ENCODE assay signal across 10 cellular contexts in genomic region chr5:64165160-64165499, GRCh38. TPM values are rescaled to one million over a fixed set of nuclear protein-coding genes. Genes with fewer than 3 reads are reported as not detected.
DNase-seq lines count a peak whose midpoint lies in the region; ATAC-seq and TF ChIP-seq lines count a peak whose summit lies in the region.
"Had no signal": no experiment of that assay in that cellular context is flagged by ENCODE, and none has a peak within 500 bp of the region (broad histone marks: within the 10 kb centered on the region; RNA-seq: fewer than 3 reads in every experiment).

No MANE protein-coding gene starts in this region.

- H3K27me3 Mint-ChIP-seq in activated B cell treated with CpG ODN at 0.5 μM for 24 hours (peaks cover 30% of the 10 kb centered on the region), progenitor cell of endocrine pancreas (peaks cover 7% of the 10 kb centered on the region)

- H3K9me3 Mint-ChIP-seq in activated B cell treated with CpG ODN at 0.5 μM for 24 hours = peaks cover 8% of the 10 kb centered on the region
- no peaks in the 10 kb centered on the region for H3K9me3 Mint-ChIP-seq in progenitor cell of endocrine pancreas (ENCODE audit: low read depth)
- H3K9me3 Mint-ChIP-seq in stimulated activated effector memory CD8-positive, alpha-beta T cell treated with anti-CD3 and anti-CD28 coated beads, Interleukin-12 subunit alpha, Interleukin-12 subunit beta, amount 100 ng/mL, for 72 hours = no peaks in the 10 kb centered on the region

- POLR2A ChIA-PET in activated B cell treated with CpG ODN at 0.5 μM for 24 hours (lab: Charles Lee) = no interaction called here

- H3K27ac ChIP-seq in hepatocyte = no peak overlapping the region

- H3K27ac Mint-ChIP-seq in activated B cell treated with CpG ODN at 0.5 μM for 24 hours (no peak overlapping the region), progenitor cell of endocrine pancreas (peak overlapping the region; percentile 96)
- H3K27ac Mint-ChIP-seq in stimulated activated effector memory CD8-positive, alpha-beta T cell treated with anti-CD3 and anti-CD28 coated beads, Interleukin-12 subunit alpha, Interleukin-12 subunit beta, amount 100 ng/mL, for 72 hours = no peak overlapping the region

- H3K4me1 ChIP-seq in hepatocyte (ENCODE audit: insufficient read depth) = no peaks in the 10 kb centered on the region

- peak overlapping the region; percentile 93 for H3K4me2 ChIP-seq in hepatocyte

- H3K9me3 ChIP-seq in hepatocyte (ENCODE audit: low read depth) = no peaks in the 10 kb centered on the region

- H3K4me3 ChIP-seq in GM08714 (ENCODE audit: low read length) = peak overlapping the region; percentile 59; the same call in 1 of the 2 replicates
- H3K4me3 ChIP-seq in hepatocyte = peak overlapping the region; percentile 83

- H3K36me3 Mint-ChIP-seq in activated B cell treated with CpG ODN at 0.5 μM for 24 hours (ENCODE audit: low read depth) = no peaks in the 10 kb centered on the region
- H3K36me3 Mint-ChIP-seq in progenitor cell of endocrine pancreas (ENCODE audit: insufficient read depth) = no peaks in the 10 kb centered on the region
- no peaks in the 10 kb centered on the region for H3K36me3 Mint-ChIP-seq in stimulated activated effector memory CD8-positive, alpha-beta T cell treated with anti-CD3 and anti-CD28 coated beads, Interleukin-12 subunit alpha, Interleukin-12 subunit beta, amount 100 ng/mL, for 72 hours

- H3K79me2 ChIP-seq in hepatocyte = no peaks in the 10 kb centered on the region

- 48% methylated on average over 11 of the region's 11 CpGs for WGBS in hepatocyte (ENCODE audit: low lambda C conversion rate, missing lambda C conversion rate)

- H4K20me1 ChIP-seq in hepatocyte (ENCODE audit: insufficient read depth, poor library complexity, severe bottlenecking) = no peaks in the 10 kb centered on the region

- CTCF ChIA-PET in activated B cell treated with CpG ODN at 0.5 μM for 24 hours (lab: Charles Lee) = no interaction called here

- peaks cover 34% of the 10 kb centered on the region for H3K27me3 ChIP-seq in hepatocyte

- no peak for TF ChIP-seq CTCF in activated B cell treated with CpG ODN at 0.5 μM for 24 hours (IDR thresholded peaks at IDR 0.05)
- no peak for TF ChIP-seq CTCF in hepatocyte (IDR thresholded peaks at IDR 0.05; ENCODE audit: poor library complexity)
- TF ChIP-seq CTCF in progenitor cell of endocrine pancreas (IDR thresholded peaks at IDR 0.05; ENCODE audit: unreplicated experiment) = no peak

- peaks cover 13% of the 10 kb centered on the region for H3K4me1 Mint-ChIP-seq in activated B cell treated with CpG ODN at 0.5 μM for 24 hours
- H3K4me1 Mint-ChIP-seq in progenitor cell of endocrine pancreas (ENCODE audit: low read depth) = peaks cover 3% of the 10 kb centered on the region
- no peaks in the 10 kb centered on the region for H3K4me1 Mint-ChIP-seq in stimulated activated effector memory CD8-positive, alpha-beta T cell treated with anti-CD3 and anti-CD28 coated beads, Interleukin-12 subunit alpha, Interleukin-12 subunit beta, amount 100 ng/mL, for 72 hours

- H3K9me2 ChIP-seq in hepatocyte (replicated peaks; ENCODE audit: insufficient read depth) = no peaks in the 10 kb centered on the region

- DNase-seq in activated B cell treated with CpG ODN at 0.5 μM for 24 hours (no peak), hepatocyte (ENCODE audit: low spot score) (no peak), progenitor cell of endocrine pancreas (ENCODE audit: low spot score, unreplicated experiment) (no peak), SK-N-DZ (ENCODE audit: low spot score) (no peak), DMS153 treated with DMSO at 0.1 percent for 48 hours (lab: John Stamatoyannopoulos, UW; ENCODE audit: unreplicated experiment) (no peak)
- no peak for DNase-seq in stimulated activated effector memory CD8-positive, alpha-beta T cell treated with anti-CD3 and anti-CD28 coated beads, Interleukin-12 subunit alpha, Interleukin-12 subunit beta, amount 100 ng/mL, for 72 hours (ENCODE audit: low spot score in 2 of 2)
- DNase-seq: NCI-H446 had no signal

- H3K4me3 Mint-ChIP-seq in activated B cell treated with CpG ODN at 0.5 μM for 24 hours (peak overlapping the region; percentile 11), progenitor cell of endocrine pancreas (ENCODE audit: low read depth) (peak overlapping the region; percentile 80)
- H3K4me3 Mint-ChIP-seq in stimulated activated effector memory CD8-positive, alpha-beta T cell treated with anti-CD3 and anti-CD28 coated beads, Interleukin-12 subunit alpha, Interleukin-12 subunit beta, amount 100 ng/mL, for 72 hours = no peak overlapping the region

- H2AFZ ChIP-seq in hepatocyte = peak overlapping the region; percentile 97

- intact Hi-C loops in activated B cell treated with CpG ODN at 0.5 μM for 24 hours (cut with micrococcal nuclease) = no loop called here

- ATAC-seq in activated B cell treated with CpG ODN at 0.5 μM for 24 hours (ENCODE audit: low read depth) (no peak), HG02981 (IDR thresholded peaks at IDR 0.05; ENCODE audit: unreplicated experiment) (no peak)
- no peak for ATAC-seq in stimulated activated effector memory CD8-positive, alpha-beta T cell treated with anti-CD3 and anti-CD28 coated beads, Interleukin-12 subunit alpha, Interleukin-12 subunit beta, amount 100 ng/mL, for 72 hours

- H3K36me3 ChIP-seq in hepatocyte (replicated peaks; ENCODE audit: insufficient read depth, low read depth) = no peaks in the 10 kb centered on the region

RNA-seq across cellular contexts. Expression of gene RNF180, which starts 0.5 kb away (rescaled TPM):
- total RNA-seq in activated B cell treated with CpG ODN at 0.5 μM for 24 hours (not detected in 2 replicates), hepatocyte (4.4 and 4.7 TPM in 2 replicates), progenitor cell of endocrine pancreas (10.9 and 11.2 TPM in 2 replicates)
- polyA plus RNA-seq in hepatocyte = 3.0 and 4.0 TPM in 2 replicates
- polyA plus RNA-seq in SK-N-DZ (2014; cell fraction: cytosol; rRNA removed) = not detected in 2 replicates
- polyA plus RNA-seq in SK-N-DZ (2014; cell fraction: nucleus; rRNA removed) = 0.16 TPM in 1 of 2 replicates, not detected in the other
- total RNA-seq: activated CD8-positive, alpha-beta memory T cell treated with anti-CD3 and anti-CD28 coated beads for 36 hours had no signal
